1 cellular context compared by ENCODE assay signal in genomic region chr11:102989379-102990047, GRCh38.
A peak's percentile ranks its signal among the peaks of the same experiment; 100 is the strongest.
TF ChIP-seq lines count a peak whose summit lies in the region.

No MANE protein-coding gene starts in this region.

TF ChIP-seq in endothelial cell of umbilical vein, 7 proteins besides CTCF, POLR2A, EP300 and RAD21:
- TF ChIP-seq FOS (IDR thresholded peaks at IDR 0.05; ENCODE audit: borderline replicate concordance, insufficient read depth, low read length): peak; percentile 76
- TF ChIP-seq JUN (IDR thresholded peaks at IDR 0.05; ENCODE audit: borderline replicate concordance, insufficient read depth, insufficient read length, low read depth): peak; percentile 20
- TF ChIP-seq GATA2 (IDR thresholded peaks at IDR 0.05; ENCODE audit: insufficient read depth, insufficient read length, low read depth, low read length): no peak
- no peak for TF ChIP-seq EZH2 (IDR thresholded peaks at IDR 0.05; ENCODE audit: borderline replicate concordance, low read depth, low read length, severe bottlenecking)
- TF ChIP-seq POLR2AphosphoS5 (IDR thresholded peaks at IDR 0.05; ENCODE audit: insufficient read depth, low read depth, low read length): no peak
- no peak for TF ChIP-seq MAX (IDR thresholded peaks at IDR 0.05; ENCODE audit: insufficient read depth, insufficient read length)
TF ChIP-seq in endothelial cell of umbilical vein: peak in this region for 2.
